Comparison of ENCODE assay signal across 16 cellular contexts in genomic region chr17:62630365-62631085, GRCh38. TPM values are rescaled to one million over a fixed set of nuclear protein-coding genes. Genes with fewer than 3 reads are reported as not detected.
A peak's percentile ranks its signal among the peaks of the same experiment; 100 is the strongest.
DNase-seq lines count a peak whose midpoint lies in the region; FAIRE-seq and TF ChIP-seq lines count a peak whose summit lies in the region.
"Had no signal": no experiment of that assay in that cellular context is flagged by ENCODE, and none has a peak within 500 bp of the region (broad histone marks: within the 10 kb centered on the region; RNA-seq: fewer than 3 reads in every experiment).

No MANE protein-coding gene starts in this region.

- H3K4me3 ChIP-seq in AG10803 (ENCODE audit: low read length) (peak overlapping the region; percentile 71), H1 (ENCODE audit: extremely low read depth in 1 of 4, insufficient read depth in 2 of 4, low read depth in 3 of 4, low read length in 4 of 4) (no peak overlapping the region)

- no peak overlapping the region; the same call in 1 of the 2 replicates for H2BK12ac ChIP-seq in H1 (ENCODE audit: low read depth, low read length)

- TF ChIP-seq RAD21 in H1 (IDR thresholded peaks at IDR 0.05 in 1 of 2, conservative IDR thresholded peaks at IDR 0.05 in 1 of 2; ENCODE audit: low read depth in 2 of 2, low read length in 2 of 2): no peak

- no peak overlapping the region for H3K9ac ChIP-seq in H1 (replicated peaks in 1 of 4; ENCODE audit: extremely low read depth in 1 of 4, low read depth in 3 of 4, low read length in 3 of 4)

- H3K79me1 ChIP-seq in H1 (ENCODE audit: low read depth, low read length): peaks cover 7% of the 10 kb centered on the region

- no peak overlapping the region for H3K4ac ChIP-seq in H1 (replicated peaks; ENCODE audit: insufficient read length, low read depth, low read length)

- DNase-seq in AG10803 (ENCODE audit: low read depth): no peak
- peak; percentile 57 for DNase-seq in M059J (ENCODE audit: low read depth)
- no peak for DNase-seq in H1 (ENCODE audit: low read depth in 1 of 2, low spot score in 2 of 2)
- DNase-seq in nephron progenitor cell: no peak
- no peak for DNase-seq in GM20000 (ENCODE audit: low spot score)
- no peak for DNase-seq in NCI-H2196 treated with DMSO at 0.1 percent for 48 hours (lab: John Stamatoyannopoulos, UW; ENCODE audit: unreplicated experiment)
- no peak for DNase-seq in anterior cingulate cortex (lab: John Stamatoyannopoulos, UW)
- no peak for DNase-seq in activated CD4-positive, alpha-beta T cell treated with anti-CD3 and anti-CD28 coated beads, Interleukin-2, amount 10 ng/mL, durations not matched to agents 7 days and 5 days
- DNase-seq: NCI-H1092; NCI-H510A; stimulated activated CD4-positive, alpha-beta T cell treated with anti-CD3 and anti-CD28 coated beads, Interleukin-4, amount 100 ng/mL, for 4 hours; stimulated activated naive CD4-positive, alpha-beta T cell had no signal

- peaks cover 0 to 2% (median 0%) of the 10 kb centered on the region in 4 experiments; a peak in 1 of 7 replicates for H3K27me3 ChIP-seq in H1 (replicated peaks in 1 of 4; ENCODE audit: control insufficient read depth in 3 of 4, extremely low read depth in 1 of 4, insufficient read depth in 3 of 4, low read length in 3 of 4)

- peaks cover 12% of the 10 kb centered on the region; the same call in 1 of the 2 replicates for H3K23me2 ChIP-seq in H1 (ENCODE audit: low read depth, low read length)

- no peak overlapping the region for H3K27ac ChIP-seq in H1 (ENCODE audit: low read depth, low read length)

- H3K36me3 ChIP-seq in H1 (ENCODE audit: control insufficient read depth in 2 of 4, insufficient read depth in 4 of 4, low read length in 3 of 4): no peaks in the 10 kb centered on the region
- H3K36me3 ChIP-seq: prostate gland had no signal

- no peak overlapping the region for H2AFZ ChIP-seq in H1 (ENCODE audit: low read length)

- POLR2A ChIA-PET in H1 (lab: Charles Lee; ENCODE audit: partially characterized antibody): interaction anchor here (0.7 to 2.6 kb wide), 6 partner anchors 9 to 40 kb away, joined by 3 to 7 read pairs (median 4); no protein-coding TSS in a partner anchor
- POLR2A ChIA-PET in activated CD4-positive, alpha-beta T cell treated with anti-CD3 and anti-CD28 coated beads, Interleukin-2, amount 10 ng/mL, durations not matched to agents 7 days and 5 days (lab: Charles Lee): no interaction called here

- H4K8ac ChIP-seq in H1 (ENCODE audit: extremely low read depth, insufficient read depth, low read length): 0 out of 2 replicates have a peak overlapping the region, but pooled peaks have one; percentile 4

- H4K91ac ChIP-seq in H1 (replicated peaks; ENCODE audit: insufficient read length, low read length): no peak overlapping the region

- peaks cover 74% of the 10 kb centered on the region for H3K4me1 Mint-ChIP-seq in nephron progenitor cell
- H3K4me1 Mint-ChIP-seq in activated CD4-positive, alpha-beta T cell treated with anti-CD3 and anti-CD28 coated beads, Interleukin-2, amount 10 ng/mL, durations not matched to agents 7 days and 5 days: peaks cover 9% of the 10 kb centered on the region

- H2AK5ac ChIP-seq in H1 (ENCODE audit: low read depth, low read length): peak overlapping the region; percentile 91; the same call in 1 of the 2 replicates

- no peak overlapping the region for H4K5ac ChIP-seq in H1 (ENCODE audit: insufficient read length, low read depth, low read length)

- peaks cover 5 to 29% (median 24%) of the 10 kb centered on the region in 4 experiments for H3K4me1 ChIP-seq in H1 (replicated peaks in 1 of 4; ENCODE audit: control insufficient read depth in 3 of 4, insufficient read depth in 4 of 4, low read length in 3 of 4)
- H3K4me1 ChIP-seq: prostate gland had no signal

- no peak for TF ChIP-seq POLR2A in H1 (IDR thresholded peaks at IDR 0.05; ENCODE audit: control extremely low read depth in 1 of 2, low read depth in 2 of 2, low read length in 2 of 2)

- H3K4me2 ChIP-seq in H1 (ENCODE audit: insufficient read depth in 1 of 2, low read depth in 2 of 2, low read length in 2 of 2): no peak overlapping the region

- H3K4me3 Mint-ChIP-seq in nephron progenitor cell: peak overlapping the region; percentile 97
- no peak overlapping the region for H3K4me3 Mint-ChIP-seq in activated CD4-positive, alpha-beta T cell treated with anti-CD3 and anti-CD28 coated beads, Interleukin-2, amount 10 ng/mL, durations not matched to agents 7 days and 5 days
- H3K4me3 Mint-ChIP-seq: T-helper 2 cell treated with Interferon-gamma antibody and Interleukin-4, amounts not matched to agents 5 μg/mL and 100 μg/mL, for 36 hours had no signal

- H3K27me3 Mint-ChIP-seq in nephron progenitor cell (ENCODE audit: low read depth, poor library complexity): no peaks in the 10 kb centered on the region
- H3K27me3 Mint-ChIP-seq in activated CD4-positive, alpha-beta T cell treated with anti-CD3 and anti-CD28 coated beads, Interleukin-2, amount 10 ng/mL, durations not matched to agents 7 days and 5 days: peaks cover 22% of the 10 kb centered on the region

- WGBS in H1 (ENCODE audit: extremely low coverage in 1 of 2, insufficient coverage in 1 of 2, insufficient read length in 1 of 2, insufficient replicate concordance in 2 of 2, low coverage in 1 of 2, low lambda C conversion rate in 2 of 2, missing lambda C conversion rate in 1 of 2), 2 experiments: 88% methylated on average over 12 of the region's 12 CpGs; no CpG with 5 or more reads in 1 of the 2 experiments

- CTCF ChIA-PET in H1 (lab: Charles Lee; ENCODE audit: partially characterized antibody): interaction anchor here (0.7 to 1.1 kb wide), 2 partner anchors 12 to 15 kb away, joined by 3 to 4 read pairs; no protein-coding TSS in a partner anchor
- CTCF ChIA-PET in activated CD4-positive, alpha-beta T cell treated with anti-CD3 and anti-CD28 coated beads, Interleukin-2, amount 10 ng/mL, durations not matched to agents 7 days and 5 days (lab: Charles Lee): no interaction called here

- H3K18ac ChIP-seq in H1 (ENCODE audit: extremely low read depth, low read length): no peak overlapping the region

- H2BK20ac ChIP-seq in H1 (ENCODE audit: low read length): 0 out of 2 replicates have a peak overlapping the region, but pooled peaks have one; percentile 32

- no peak for TF ChIP-seq EP300 in H1 (IDR thresholded peaks at IDR 0.05; ENCODE audit: borderline replicate concordance in 1 of 2, low read depth in 2 of 2, low read length in 2 of 2)

- H3K9me3 Mint-ChIP-seq in nephron progenitor cell: no peaks in the 10 kb centered on the region
- no peaks in the 10 kb centered on the region for H3K9me3 Mint-ChIP-seq in activated CD4-positive, alpha-beta T cell treated with anti-CD3 and anti-CD28 coated beads, Interleukin-2, amount 10 ng/mL, durations not matched to agents 7 days and 5 days
- H3K9me3 Mint-ChIP-seq: activated T-helper 2 cell treated with anti-CD3 and anti-CD28 coated beads, Interferon-gamma antibody, Interleukin-2, Interleukin-4, amounts not matched to agents 10 μg/mL and 5 μg/mL and 100 μg/mL, durations not matched to agents 14 hours and 24 hours and 36 hours; T-helper 2 cell treated with Interferon-gamma antibody and Interleukin-4, amounts not matched to agents 5 μg/mL and 100 μg/mL, for 36 hours had no signal

- no peak overlapping the region for H2BK120ac ChIP-seq in H1 (replicated peaks; ENCODE audit: low read depth, low read length)

- FAIRE-seq in H1 (lab: Jason Lieb, UNC): no peak

- H3K27ac Mint-ChIP-seq in nephron progenitor cell: no peak overlapping the region
- no peak overlapping the region for H3K27ac Mint-ChIP-seq in activated CD4-positive, alpha-beta T cell treated with anti-CD3 and anti-CD28 coated beads, Interleukin-2, amount 10 ng/mL, durations not matched to agents 7 days and 5 days
- H3K27ac Mint-ChIP-seq: activated T-helper 2 cell treated with anti-CD3 and anti-CD28 coated beads, Interferon-gamma antibody, Interleukin-2, Interleukin-4, amounts not matched to agents 10 μg/mL and 5 μg/mL and 100 μg/mL, durations not matched to agents 14 hours and 24 hours and 36 hours; CD14-positive monocyte; T-helper 2 cell treated with Interferon-gamma antibody and Interleukin-4, amounts not matched to agents 5 μg/mL and 100 μg/mL, for 36 hours had no signal

- no peaks in the 10 kb centered on the region for H3K9me3 ChIP-seq in H1 (ENCODE audit: insufficient read depth in 2 of 2, low read depth in 1 of 2, low read length in 1 of 2)
- H3K9me3 ChIP-seq: prostate gland had no signal

- no peaks in the 10 kb centered on the region for H4K20me1 ChIP-seq in H1 (replicated peaks in 1 of 2; ENCODE audit: control insufficient read depth in 1 of 2, insufficient read depth in 2 of 2, low read length in 2 of 2)

- H2BK5ac ChIP-seq in H1 (ENCODE audit: low read depth, low read length): no peak overlapping the region

- no peak overlapping the region for H3K23ac ChIP-seq in H1 (ENCODE audit: insufficient read length)

- H3K79me2 ChIP-seq in H1 (ENCODE audit: control insufficient read depth in 1 of 2, insufficient read depth in 2 of 2, low read length in 2 of 2): peaks cover 0 to 21% of the 10 kb centered on the region in 2 experiments; a peak in 1 of 4 replicates

- H3K14ac ChIP-seq in H1 (ENCODE audit: insufficient read length): no peak overlapping the region

- peaks cover 12% of the 10 kb centered on the region for H3K36me3 Mint-ChIP-seq in nephron progenitor cell (ENCODE audit: low read depth)
- H3K36me3 Mint-ChIP-seq in activated CD4-positive, alpha-beta T cell treated with anti-CD3 and anti-CD28 coated beads, Interleukin-2, amount 10 ng/mL, durations not matched to agents 7 days and 5 days (ENCODE audit: low read depth): peaks cover 2% of the 10 kb centered on the region

- no peak for TF ChIP-seq CTCF in AG10803 (conservative IDR thresholded peaks at IDR 0.05; ENCODE audit: low read length)
- TF ChIP-seq CTCF in H1 (IDR thresholded peaks at IDR 0.05; ENCODE audit: control extremely low read depth in 1 of 3, insufficient read depth in 1 of 3, low read depth in 1 of 3, low read length in 3 of 3): no peak
- no peak for TF ChIP-seq CTCF in nephron progenitor cell (IDR thresholded peaks at IDR 0.05)
- no peak for TF ChIP-seq CTCF in GM20000 (IDR thresholded peaks at IDR 0.05; ENCODE audit: extremely low read depth, missing control alignments)

- H2BK15ac ChIP-seq in H1 (ENCODE audit: low read length): peak overlapping the region; percentile 81; the same call in 1 of the 2 replicates

- no peak overlapping the region for H3K56ac ChIP-seq in H1 (replicated peaks; ENCODE audit: insufficient read length, low read depth, low read length)

RNA-seq across cellular contexts. Expression of gene MRC2, which starts 3.1 kb away (rescaled TPM):
- 87.3 and 144 TPM in 2 replicates for total RNA-seq in M059J (2014; rRNA removed; shearing (Covaris generic))
- 23.0 and 24.2 TPM in 2 replicates for total RNA-seq in H1 (2021; fragmentation: NEBNext Ultra II Directional; extraction: Animal tissue kit (Norgen Biotek cat#: 25700))
- 7.0 and 17.2 TPM in 2 replicates for polyA plus RNA-seq in H1 (2011; rRNA removed)
- polyA plus RNA-seq in H1 (2011; cell fraction: cytosol; rRNA removed): 10.9 TPM
- 82.7 TPM for polyA plus RNA-seq in H1 (2011; cell fraction: nucleus; rRNA removed)
- 12.5 to 19.6 TPM (median 17.8 TPM) in 4 replicates for polyA plus RNA-seq in H1 (2012, experiment 1 of 2)
- polyA plus RNA-seq in H1 (2012, experiment 2 of 2): 14.4 TPM
- 25.8 TPM for polyA plus RNA-seq in H1 (2013, experiment 1 of 2)
- polyA plus RNA-seq in H1 (2013, experiment 2 of 2): 22.6 TPM
- polyA minus RNA-seq in H1 (2011; rRNA and poly(A)+ RNA removed): 10.5 and 11.7 TPM in 2 replicates
- 17.7 TPM for polyA minus RNA-seq in H1 (2011; cell fraction: cytosol; rRNA and poly(A)+ RNA removed)
- 26.9 TPM for polyA minus RNA-seq in H1 (2011; cell fraction: nucleus; rRNA and poly(A)+ RNA removed)
- total RNA-seq in activated CD4-positive, alpha-beta T cell treated with anti-CD3 and anti-CD28 coated beads, Interleukin-2, amount 10 ng/mL, durations not matched to agents 7 days and 5 days: 1 to 10 TPM; 4.0 TPM
- polyA plus RNA-seq: CD14-positive monocyte had no signal
